In the genomic region with DNA sequence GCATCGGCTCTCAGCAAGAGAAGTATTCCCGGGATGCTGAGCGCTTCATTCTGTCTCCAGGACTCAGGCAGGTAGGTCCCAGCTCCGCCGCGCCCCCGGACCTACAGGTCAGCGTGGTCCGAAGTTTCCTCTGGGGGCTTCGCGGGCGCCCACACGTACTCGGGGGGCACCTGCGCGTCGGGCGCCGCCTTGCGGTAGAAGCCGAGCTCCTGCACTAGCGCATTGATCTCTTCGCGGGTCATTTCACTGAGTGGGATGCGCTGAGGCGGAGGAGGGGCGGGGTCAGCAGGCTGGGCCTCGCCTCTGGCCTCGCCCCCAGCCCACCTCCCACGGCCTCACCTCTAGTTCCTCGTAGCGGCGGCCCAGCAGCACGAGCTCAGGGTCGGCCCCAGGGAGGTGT, we compare ENCODE assay signal across 12 cellular contexts. TPM values are rescaled to one million over a fixed set of nuclear protein-coding genes. Genes with fewer than 3 reads are reported as not detected.
DNase-seq lines count a peak whose midpoint lies in the region; ATAC-seq and TF ChIP-seq lines count a peak whose summit lies in the region.
"Had no signal": no experiment of that assay in that cellular context is flagged by ENCODE, and none has a peak within 500 bp of the region (broad histone marks: within the 10 kb centered on the region; RNA-seq: fewer than 3 reads in every experiment).

No MANE protein-coding gene starts in this region.

- in situ Hi-C loops in GM13977 (cut with MboI; ENCODE audit: low pct_unique_long_range_greater_than_20kb, low sequenced_read_pairs, unreplicated experiment), result no loop called here

- H3K27me3 ChIP-seq in ascending aorta (no peaks in the 10 kb centered on the region), right cardiac atrium (ENCODE audit: control insufficient read depth, insufficient read depth) (no peaks in the 10 kb centered on the region), adrenal gland (no peaks in the 10 kb centered on the region)

- H3K27ac ChIP-seq in ascending aorta, result peak overlapping the region; percentile 98 to 99
- no peak overlapping the region for H3K27ac ChIP-seq in right cardiac atrium (ENCODE audit: low read length)
- H3K27ac ChIP-seq in adrenal gland, result peak overlapping the region in 1 of 5 donors; percentile 94

- H3K9me3 ChIP-seq in ascending aorta (no peaks in the 10 kb centered on the region), right cardiac atrium (ENCODE audit: control insufficient read depth, low read length) (no peaks in the 10 kb centered on the region), adrenal gland (replicated peaks in 1 of 3) (no peaks in the 10 kb centered on the region)

- H3K36me3 ChIP-seq in ascending aorta (peaks cover 29 to 34% of the 10 kb centered on the region in 2 donors), adrenal gland (replicated peaks in 1 of 2) (peaks cover 0 to 12% of the 10 kb centered on the region in 2 donors)

- peak; percentile 35 for TF ChIP-seq CTCF in GM12865 (IDR thresholded peaks at IDR 0.05; ENCODE audit: insufficient read depth, low read depth, low read length, missing control alignments)
- peak; percentile 25 to 50 (median 37) for TF ChIP-seq CTCF in ascending aorta (IDR thresholded peaks at IDR 0.05)
- TF ChIP-seq CTCF in adrenal gland (IDR thresholded peaks at IDR 0.05), result peak in 1 of 6 experiments; percentile 26
- no peak for TF ChIP-seq CTCF in omental fat pad (IDR thresholded peaks at IDR 0.05)
- TF ChIP-seq CTCF in GM13977 (IDR thresholded peaks at IDR 0.05; ENCODE audit: extremely low read depth, insufficient read depth, missing control alignments), result no peak

- 58% methylated on average over 35 of the region's 35 CpGs for WGBS in right cardiac atrium
- 39 to 65% (median 59%) methylated on average over 12 to 35 of the region's 35 CpGs for WGBS in adrenal gland, 4 donors

- peaks cover 4 to 58% of the 10 kb centered on the region in 2 donors for H3K4me1 ChIP-seq in ascending aorta
- H3K4me1 ChIP-seq in right cardiac atrium (ENCODE audit: control insufficient read depth, insufficient read depth, low read length), result peaks cover 3% of the 10 kb centered on the region
- H3K4me1 ChIP-seq in adrenal gland (replicated peaks in 1 of 2), result peaks cover 8 to 19% of the 10 kb centered on the region in 2 donors

- no peak for TF ChIP-seq POLR2A in adrenal gland (IDR thresholded peaks at IDR 0.05)

- no peak overlapping the region for H3K4me3 ChIP-seq in GM12865 (ENCODE audit: low read depth, low read length)
- peak overlapping the region; percentile 87 to 94 for H3K4me3 ChIP-seq in ascending aorta
- H3K4me3 ChIP-seq in right cardiac atrium (ENCODE audit: low read length), result no peak overlapping the region
- H3K4me3 ChIP-seq in adrenal gland, result no peak overlapping the region

- DNase-seq in GM12865 (ENCODE audit: low read depth), result peak; percentile 43
- DNase-seq in ascending aorta (ENCODE audit: low spot score in 2 of 2), result peak in 1 of 2 donors; percentile 70
- DNase-seq in right cardiac atrium, result peak in 2 of 3 donors; percentile 68 to 69
- DNase-seq in retina, result peak; percentile 86
- DNase-seq in adrenal gland, result no peak
- DNase-seq in omental fat pad (ENCODE audit: low spot score), result no peak
- no peak for DNase-seq in DMS153 (lab: John Stamatoyannopoulos, UW)
- DNase-seq in GM13977 (ENCODE audit: low spot score), result no peak
- DNase-seq: kidney glomerular epithelial cell, NCI-H146, PC-3 had no signal

- ATAC-seq in right cardiac atrium, result no peak
- ATAC-seq in omental fat pad (ENCODE audit: low FRiP score), result no peak
- ATAC-seq: PC-3 had no signal

- intact Hi-C loops in ascending aorta (cut with DNase I), result loop anchor here (2.0 to 10.0 kb wide), 4 partner anchors 14 to 680 kb away; a partner anchor contains a TSS
- intact Hi-C loops in right cardiac atrium (cut with DNase I), result loop anchor here in 1 of 4 donors (5.0 kb wide), 1 partner anchor 42 kb away; no protein-coding TSS in a partner anchor
- intact Hi-C loops in adrenal gland (cut with DNase I), result loop anchor here in 1 of 2 donors (5.0 kb wide), 1 partner anchor 42 kb away; no protein-coding TSS in a partner anchor

RNA-seq across cellular contexts. Expression of a gene that starts 2.5 kb away (rescaled TPM):
- total RNA-seq in ascending aorta (1,262 TPM), right cardiac atrium (100 to 1,000 TPM; 167 to 205 (median 176) TPM), adrenal gland (100 to 1,000 TPM in 6 of 8 donors, 10 to 100 TPM in 2; 73.4 to 546 (median 161) TPM), omental fat pad (100 to 1,000 TPM; 162 to 346 (median 230) TPM)
- polyA plus RNA-seq in right cardiac atrium (219 TPM), adrenal gland (100 to 1,000 TPM in 2 of 3 donors, 10 to 100 TPM in 1; 22.9 to 208 (median 134) TPM)

RNA-seq across cellular contexts. Expression of a gene that starts 17.9 kb away (rescaled TPM):
- total RNA-seq in ascending aorta (1.3 TPM), right cardiac atrium (10 to 100 TPM; 28.8 to 62.1 (median 50.7) TPM), adrenal gland (1 to 10 TPM in 7 of 8 donors, under 1 TPM in 1; 0.48 to 8.1 (median 2.5) TPM), omental fat pad (under 1 TPM; 0.24 to 0.84 (median 0.42) TPM)
- polyA plus RNA-seq in right cardiac atrium (28.9 TPM), adrenal gland (1 to 10 TPM in 2 of 3 donors, under 1 TPM in 1; 0.48 to 5.8 (median 2.1) TPM)

RNA-seq across cellular contexts. Expression of a gene that starts 23.8 kb away (rescaled TPM):
- total RNA-seq in ascending aorta (671 TPM), right cardiac atrium (100 to 1,000 TPM; 156 to 233 (median 217) TPM), adrenal gland (100 to 1,000 TPM in 4 of 8 donors, 10 to 100 TPM in 4; 22.7 to 115 (median 101) TPM), omental fat pad (100 to 1,000 TPM in 1 of 4 donors, 10 to 100 TPM in 3; 29.2 to 116 (median 32.2) TPM)
- polyA plus RNA-seq in right cardiac atrium (192 TPM), adrenal gland (100 to 1,000 TPM in 1 of 3 donors, 10 to 100 TPM in 1, 1 to 10 TPM in 1; 4.6 to 155 (median 58.6) TPM)

RNA-seq across cellular contexts. Expression of a gene that starts 35.4 kb away (rescaled TPM):
- total RNA-seq in ascending aorta (not detected), right cardiac atrium (not detected), adrenal gland (not detected), omental fat pad (not detected)
- polyA plus RNA-seq in right cardiac atrium (not detected), adrenal gland (under 1 TPM in 1 of 3 donors, not detected in 2; 0.09 TPM)
- total RNA-seq: activated T-helper 2 cell treated with anti-CD3 and anti-CD28 coated beads, Interferon-gamma antibody, Interleukin-2, Interleukin-4, amounts not matched to agents 10 μg/mL and 5 μg/mL and 100 μg/mL, durations not matched to agents 14 hours and 24 hours and 36 hours; PC-3 had no signal

RNA-seq across cellular contexts. Expression of a gene that starts 55.1 kb away (rescaled TPM):
- total RNA-seq in ascending aorta (29.8 TPM), right cardiac atrium (10 to 100 TPM; 20.3 to 23.2 (median 21.6) TPM), adrenal gland (10 to 100 TPM; 15.9 to 45.5 (median 36.0) TPM), omental fat pad (10 to 100 TPM; 25.1 to 39.4 (median 30.0) TPM)
- polyA plus RNA-seq in right cardiac atrium (15.1 TPM), adrenal gland (10 to 100 TPM; 16.0 to 41.7 (median 16.4) TPM)

Comparison
In these comparisons a context has a peak if more than half of its experiments do, and no peak if none do; other contexts are left out.
1. DNase-seq: peak in GM12865 (single experiment), right cardiac atrium (2 of 3) and retina (single experiment); none in adrenal gland (0 of 7), omental fat pad (single experiment), DMS153 (single experiment) and GM13977 (single experiment).
2. H3K4me3 ChIP-seq: peak in ascending aorta (2 of 2); none in GM12865 (single experiment), right cardiac atrium (single experiment) and adrenal gland (0 of 4).
3. CTCF ChIP-seq: peak in GM12865 (single experiment) and ascending aorta (3 of 3); none in omental fat pad (0 of 3) and GM13977 (single experiment).